ENCODE assay signal across 16 cellular contexts in genomic region chr9:124960409-124960752, GRCh38.
"Had no signal": no experiment of that assay in that cellular context is flagged by ENCODE, and none has a peak within 500 bp of the region (broad histone marks: within the 10 kb centered on the region; RNA-seq: fewer than 3 reads in every experiment).

No MANE protein-coding gene starts in this region.

- H3K9me3 Mint-ChIP-seq: activated naive CD8-positive, alpha-beta T cell treated with anti-CD3 and anti-CD28 coated beads, Interleukin-2, amount 50 U/mL, for 24 hours; dendritic cell treated with granulocyte-macrophage colony-stimulating factor and Interleukin-4, amounts not matched to agents 40 ng/mL and 50 ng/mL, for 4 days; naive B cell had no signal

- ATAC-seq: activated CD8-positive, alpha-beta T cell treated with anti-CD3 and anti-CD28 coated beads, Interleukin-2, amount 10 ng/mL, durations not matched to agents 7 days and 5 days; activated naive CD8-positive, alpha-beta T cell treated with anti-CD3 and anti-CD28 coated beads, Interleukin-2, amount 50 U/mL, for 24 hours; left cardiac atrium; lower lobe of right lung had no signal

- H3K27me3 Mint-ChIP-seq: activated naive CD8-positive, alpha-beta T cell treated with anti-CD3 and anti-CD28 coated beads, Interleukin-2, amount 50 U/mL, for 24 hours; dendritic cell treated with granulocyte-macrophage colony-stimulating factor and Interleukin-4, amounts not matched to agents 40 ng/mL and 50 ng/mL, for 4 days; naive B cell had no signal

- H3K36me3 ChIP-seq: lower lobe of right lung, right atrium auricular region, thyroid gland had no signal

- DNase-seq: activated CD4-positive, alpha-beta T cell treated with anti-CD3 and anti-CD28 coated beads for 4 hours; activated CD8-positive, alpha-beta memory T cell treated with anti-CD3 and anti-CD28 coated beads, Interleukin-2, amount 50 U/mL, for 48 hours; activated CD8-positive, alpha-beta T cell treated with anti-CD3 and anti-CD28 coated beads, Interleukin-2, amount 10 ng/mL, durations not matched to agents 7 days and 5 days; activated naive CD4-positive, alpha-beta T cell; activated naive CD8-positive, alpha-beta T cell treated with anti-CD3 and anti-CD28 coated beads, Interleukin-2, amount 50 U/mL, for 24 hours; central memory CD4-positive, alpha-beta T cell; hypothalamus; left cardiac atrium; lower lobe of right lung; naive B cell; posterior cingulate gyrus; small intestine; thyroid gland had no signal

- H3K4me1 ChIP-seq: lower lobe of right lung, right atrium auricular region, thyroid gland had no signal

- H3K4me3 Mint-ChIP-seq: activated CD8-positive, alpha-beta T cell treated with anti-CD3 and anti-CD28 coated beads, Interleukin-2, amount 10 ng/mL, durations not matched to agents 7 days and 5 days; activated naive CD8-positive, alpha-beta T cell treated with anti-CD3 and anti-CD28 coated beads, Interleukin-2, amount 50 U/mL, for 24 hours; dendritic cell treated with granulocyte-macrophage colony-stimulating factor and Interleukin-4, amounts not matched to agents 40 ng/mL and 50 ng/mL, for 4 days; naive B cell had no signal

- H3K4me3 ChIP-seq: lower lobe of right lung, right atrium auricular region, thyroid gland had no signal

- H3K36me3 Mint-ChIP-seq: naive B cell had no signal

- H3K27me3 ChIP-seq: right atrium auricular region, thyroid gland had no signal

- H3K27ac Mint-ChIP-seq: activated CD8-positive, alpha-beta T cell treated with anti-CD3 and anti-CD28 coated beads, Interleukin-2, amount 10 ng/mL, durations not matched to agents 7 days and 5 days; activated naive CD8-positive, alpha-beta T cell treated with anti-CD3 and anti-CD28 coated beads, Interleukin-2, amount 50 U/mL, for 24 hours; dendritic cell treated with granulocyte-macrophage colony-stimulating factor and Interleukin-4, amounts not matched to agents 40 ng/mL and 50 ng/mL, for 4 days; naive B cell had no signal

- H3K27ac ChIP-seq: lower lobe of right lung, right atrium auricular region, thyroid gland, VCaP had no signal

- H3K9me3 ChIP-seq: lower lobe of right lung, right atrium auricular region, thyroid gland had no signal
